In genomic region chr3:191358929-191359328, GRCh38 we compare ENCODE assay signal across 10 cellular contexts. TPM values are rescaled to one million over a fixed set of nuclear protein-coding genes. Genes with fewer than 3 reads are reported as not detected.
A peak's percentile ranks its signal among the peaks of the same experiment; 100 is the strongest.
DNase-seq lines count a peak whose midpoint lies in the region; ATAC-seq, FAIRE-seq and TF ChIP-seq lines count a peak whose summit lies in the region.
"Had no signal": no experiment of that assay in that cellular context is flagged by ENCODE, and none has a peak within 500 bp of the region (broad histone marks: within the 10 kb centered on the region; RNA-seq: fewer than 3 reads in every experiment).

No MANE protein-coding gene starts in this region.

- no peak overlapping the region for H2BK5ac ChIP-seq in mesendoderm (ENCODE audit: low read length)

- H3K79me1 ChIP-seq in mesendoderm (ENCODE audit: low read length): peaks cover 1% of the 10 kb centered on the region

- no peak for TF ChIP-seq CTCF in HFFc6 (IDR thresholded peaks at IDR 0.05)
- TF ChIP-seq CTCF in GM20000 (IDR thresholded peaks at IDR 0.05; ENCODE audit: extremely low read depth, missing control alignments): no peak

- no peak overlapping the region for H2BK15ac ChIP-seq in mesendoderm (replicated peaks; ENCODE audit: low read depth)

- no peak overlapping the region for H3K4me2 ChIP-seq in mesendoderm (ENCODE audit: low read length)

- no peak overlapping the region for H3K23ac ChIP-seq in mesendoderm (ENCODE audit: low read length)

- H3K36me3 Mint-ChIP-seq in HFFc6 (ENCODE audit: low read depth): peaks cover 56% of the 10 kb centered on the region

- H3K9ac ChIP-seq in mesendoderm (ENCODE audit: low read length): no peak overlapping the region

- no peak for FAIRE-seq in H54 (lab: Jason Lieb, UNC)

- no CpG with 5 or more reads among the region's 2 CpGs for WGBS in mesendoderm (ENCODE audit: extremely low coverage, insufficient coverage, low lambda C conversion rate)

- ATAC-seq in GM18909 (IDR thresholded peaks at IDR 0.05; ENCODE audit: poor library complexity, unreplicated experiment): peak; percentile 25
- ATAC-seq: right cardiac atrium had no signal

- H3K27me3 ChIP-seq in mesendoderm (ENCODE audit: insufficient read depth, low read length, poor library complexity): no peaks in the 10 kb centered on the region
- H3K27me3 ChIP-seq: testis had no signal

- peak overlapping the region; percentile 59 for H3K27ac Mint-ChIP-seq in HFFc6

- no peaks in the 10 kb centered on the region for H3K36me3 ChIP-seq in mesendoderm (ENCODE audit: control insufficient read depth, insufficient read depth, low read length)

- no peak overlapping the region for H4K5ac ChIP-seq in mesendoderm (ENCODE audit: low read length)

- H2BK120ac ChIP-seq in mesendoderm (ENCODE audit: low read depth, low read length): no peak overlapping the region

- peaks cover 69% of the 10 kb centered on the region for H3K4me1 Mint-ChIP-seq in HFFc6 (ENCODE audit: low read depth)

- H3K79me2 ChIP-seq in mesendoderm (ENCODE audit: control insufficient read depth, insufficient read depth, low read length): no peaks in the 10 kb centered on the region

- H3K4me3 Mint-ChIP-seq in HFFc6: no peak overlapping the region

- no peak overlapping the region for H3K56ac ChIP-seq in mesendoderm (ENCODE audit: low read length)

- H3K27me3 Mint-ChIP-seq in HFFc6 (ENCODE audit: insufficient read depth): peaks cover 2% of the 10 kb centered on the region

- peaks cover 15% of the 10 kb centered on the region for H3K4me1 ChIP-seq in mesendoderm (ENCODE audit: control insufficient read depth, low read depth, low read length)
- H3K4me1 ChIP-seq: testis had no signal

- H3K27ac ChIP-seq in mesendoderm (ENCODE audit: low read depth, low read length): no peak overlapping the region
- H3K27ac ChIP-seq: testis had no signal

- H3K18ac ChIP-seq in mesendoderm (ENCODE audit: low read length): no peak overlapping the region

- H2AK5ac ChIP-seq in mesendoderm (ENCODE audit: low read length): no peak overlapping the region

- H3K4ac ChIP-seq in mesendoderm (ENCODE audit: low read depth, low read length): no peak overlapping the region

- no peak for TF ChIP-seq POLR2A in H54 (IDR thresholded peaks at IDR 0.05; ENCODE audit: low read depth, low read length)

- H4K8ac ChIP-seq in mesendoderm (ENCODE audit: low read depth, low read length): no peak overlapping the region

- DNase-seq in HFFc6 (no peak), NCI-H2029 (lab: John Stamatoyannopoulos, UW) (peak; percentile 45), mesendoderm (peak; percentile 48), NCI-H226 (no peak), H54 (ENCODE audit: insufficient read length, low spot score) (no peak), GM20000 (ENCODE audit: low spot score) (no peak)
- DNase-seq: NCI-H146, right cardiac atrium, testis had no signal

- H3K4me3 ChIP-seq in mesendoderm (ENCODE audit: low read length): no peak overlapping the region
- H3K4me3 ChIP-seq: testis had no signal

- H3K9me3 Mint-ChIP-seq in HFFc6: no peaks in the 10 kb centered on the region

RNA-seq across cellular contexts. Expression of gene UTS2B, which starts 28.6 kb away (rescaled TPM):
- 1 to 10 TPM in 3 of 6 experiments, under 1 TPM in 3; 0.73 to 1.8 (median 1.0) TPM for total RNA-seq in HFFc6 (2021; fragmentation: NEBNext Ultra II Directional; extraction: Animal tissue kit (Norgen Biotek cat#: 25700))
- 0.04 TPM for polyA plus RNA-seq in mesendoderm (2013, experiment 1 of 2)
- polyA plus RNA-seq in mesendoderm (2013, experiment 2 of 2): not detected

RNA-seq across cellular contexts. Expression of gene CCDC50, which starts 29.7 kb away (rescaled TPM):
- total RNA-seq in HFFc6 (2021; fragmentation: NEBNext Ultra II Directional; extraction: Animal tissue kit (Norgen Biotek cat#: 25700)): 100 to 1,000 TPM in 5 of 6 experiments, 10 to 100 TPM in 1; 94.1 to 129 (median 121) TPM
- 28.5 TPM for polyA plus RNA-seq in mesendoderm (2013, experiment 1 of 2)
- polyA plus RNA-seq in mesendoderm (2013, experiment 2 of 2): 29.1 TPM

Comparison
In these comparisons a context has a peak if more than half of its experiments do, and no peak if none do; other contexts are left out.
1. DNase-seq: peak in NCI-H2029 (single experiment) and mesendoderm (single experiment); none in HFFc6 (single experiment), NCI-H226 (single experiment), H54 (single experiment) and GM20000 (single experiment).